Comparison of ENCODE assay signal across 1 cellular context in genomic region chr5:78659714-78660113, GRCh38.
A peak's percentile ranks its signal among the peaks of the same experiment; 100 is the strongest.
TF ChIP-seq lines count a peak whose summit lies in the region.

No MANE protein-coding gene starts in this region.

TF ChIP-seq in K562, 482 proteins besides CTCF, POLR2A, EP300 and RAD21 (continued from another document and continues in another):
- no peak for TF ChIP-seq CHD7 (IDR thresholded peaks at IDR 0.05; ENCODE audit: low read depth, low read length)
- TF ChIP-seq STAT5A (IDR thresholded peaks at IDR 0.05; ENCODE audit: borderline replicate concordance, low read length): no peak
- TF ChIP-seq CAMTA2 (CRISPR knock-in tag; conservative IDR thresholded peaks at IDR 0.05): no peak
- TF ChIP-seq MTF1 (CRISPR knock-in tag; IDR thresholded peaks at IDR 0.05; ENCODE audit: borderline replicate concordance): no peak
- peak; percentile 27; the same call in 1 of the 2 replicates for TF ChIP-seq TAL1 (IDR thresholded peaks at IDR 0.05)
- no peak for TF ChIP-seq GTF2B (IDR thresholded peaks at IDR 0.05; ENCODE audit: extremely low read depth, insufficient read length)
- TF ChIP-seq SMARCE1 (IDR thresholded peaks at IDR 0.05): peak; percentile 78; the same call in 1 of the 2 replicates
- TF ChIP-seq SOX6 (IDR thresholded peaks at IDR 0.05): peak; percentile 98
- no peak for TF ChIP-seq MIER1 (IDR thresholded peaks at IDR 0.05; ENCODE audit: low read depth)
- TF ChIP-seq U2AF2 (optimal IDR thresholded peaks at IDR 0.05; ENCODE audit: low read depth, low read length): no peak
- TF ChIP-seq CREB3L1 (IDR thresholded peaks at IDR 0.05; ENCODE audit: borderline replicate concordance, low read depth): peak; percentile 95
- TF ChIP-seq ZFP36 (IDR thresholded peaks at IDR 0.05; ENCODE audit: low read depth, low read length, partially characterized antibody): peak; percentile 3
- no peak for TF ChIP-seq ZZZ3 (IDR thresholded peaks at IDR 0.05)
- no peak for TF ChIP-seq MECOM (CRISPR knock-in tag; IDR thresholded peaks at IDR 0.05)
- TF ChIP-seq ARNT (IDR thresholded peaks at IDR 0.05): peak in 1 of 2 experiments; percentile 72; a peak in 1 of 4 replicates
- TF ChIP-seq SMARCC2 (IDR thresholded peaks at IDR 0.05; ENCODE audit: low read depth): peak; percentile 67; the same call in 1 of the 2 replicates
- no peak for TF ChIP-seq HNRNPH1 (optimal IDR thresholded peaks at IDR 0.05; ENCODE audit: low read depth, low read length)
- TF ChIP-seq LARP7 (IDR thresholded peaks at IDR 0.05): no peak
- peak; percentile 83 for TF ChIP-seq MAFF (IDR thresholded peaks at IDR 0.05; ENCODE audit: low read length)
- TF ChIP-seq L3MBTL2 (IDR thresholded peaks at IDR 0.05): 0 out of 2 replicates have a peak, but pooled peaks have one; percentile 38
- peak; percentile 18 for TF ChIP-seq SMAD1 (IDR thresholded peaks at IDR 0.05; ENCODE audit: low read depth, low read length, partially characterized antibody)
- TF ChIP-seq PML (IDR thresholded peaks at IDR 0.05; ENCODE audit: low read length): no peak
- TF ChIP-seq MEF2D (tag; conservative IDR thresholded peaks at IDR 0.05; ENCODE audit: low read depth): peak; percentile 97
- TF ChIP-seq RCOR1 (IDR thresholded peaks at IDR 0.05; ENCODE audit: borderline replicate concordance in 1 of 2, low read depth in 2 of 2, low read length in 2 of 2): peak in 1 of 2 experiments; percentile 70; a peak in 2 of 4 replicates
- no peak for TF ChIP-seq ZNF79 (CRISPR knock-in tag; IDR thresholded peaks at IDR 0.05; ENCODE audit: low read depth)
- TF ChIP-seq, protein P1, sequence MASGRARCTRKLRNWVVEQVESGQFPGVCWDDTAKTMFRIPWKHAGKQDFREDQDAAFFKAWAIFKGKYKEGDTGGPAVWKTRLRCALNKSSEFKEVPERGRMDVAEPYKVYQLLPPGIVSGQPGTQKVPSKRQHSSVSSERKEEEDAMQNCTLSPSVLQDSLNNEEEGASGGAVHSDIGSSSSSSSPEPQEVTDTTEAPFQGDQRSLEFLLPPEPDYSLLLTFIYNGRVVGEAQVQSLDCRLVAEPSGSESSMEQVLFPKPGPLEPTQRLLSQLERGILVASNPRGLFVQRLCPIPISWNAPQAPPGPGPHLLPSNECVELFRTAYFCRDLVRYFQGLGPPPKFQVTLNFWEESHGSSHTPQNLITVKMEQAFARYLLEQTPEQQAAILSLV (tag; IDR thresholded peaks at IDR 0.05): no peak
- no peak for TF ChIP-seq CHD4 (IDR thresholded peaks at IDR 0.05; ENCODE audit: insufficient read depth, insufficient replicate concordance, low read depth, low read length, poor library complexity, severe bottlenecking)
- no peak for TF ChIP-seq ARHGAP35 (IDR thresholded peaks at IDR 0.05; ENCODE audit: partially characterized antibody)
- TF ChIP-seq ZNF175 (CRISPR knock-in tag; IDR thresholded peaks at IDR 0.05; ENCODE audit: low read depth): no peak
- TF ChIP-seq MEF2A (IDR thresholded peaks at IDR 0.05; ENCODE audit: control insufficient read depth, low read depth, low read length): peak; percentile 95
- no peak for TF ChIP-seq ILF3 (IDR thresholded peaks at IDR 0.05; ENCODE audit: borderline replicate concordance)
- no peak for TF ChIP-seq NR2C1 (IDR thresholded peaks at IDR 0.05)
- TF ChIP-seq NR2C1 (tag; IDR thresholded peaks at IDR 0.05): 0 out of 2 replicates have a peak, but pooled peaks have one; percentile 17
- no peak for TF ChIP-seq HNRNPLL (IDR thresholded peaks at IDR 0.05; ENCODE audit: low read depth, low read length, poor library complexity, severe bottlenecking)
- no peak for TF ChIP-seq ZNF280A (IDR thresholded peaks at IDR 0.05; ENCODE audit: low read depth, partially characterized antibody)
- TF ChIP-seq, protein P2, sequence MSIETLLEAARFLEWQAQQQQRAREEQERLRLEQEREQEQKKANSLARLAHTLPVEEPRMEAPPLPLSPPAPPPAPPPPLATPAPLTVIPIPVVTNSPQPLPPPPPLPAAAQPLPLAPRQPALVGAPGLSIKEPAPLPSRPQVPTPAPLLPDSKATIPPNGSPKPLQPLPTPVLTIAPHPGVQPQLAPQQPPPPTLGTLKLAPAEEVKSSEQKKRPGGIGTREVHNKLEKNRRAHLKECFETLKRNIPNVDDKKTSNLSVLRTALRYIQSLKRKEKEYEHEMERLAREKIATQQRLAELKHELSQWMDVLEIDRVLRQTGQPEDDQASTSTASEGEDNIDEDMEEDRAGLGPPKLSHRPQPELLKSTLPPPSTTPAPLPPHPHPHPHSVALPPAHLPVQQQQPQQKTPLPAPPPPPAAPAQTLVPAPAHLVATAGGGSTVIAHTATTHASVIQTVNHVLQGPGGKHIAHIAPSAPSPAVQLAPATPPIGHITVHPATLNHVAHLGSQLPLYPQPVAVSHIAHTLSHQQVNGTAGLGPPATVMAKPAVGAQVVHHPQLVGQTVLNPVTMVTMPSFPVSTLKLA (conservative IDR thresholded peaks at IDR 0.05): peak in 1 of 2 experiments; percentile 45; a peak in 1 of 4 replicates
- TF ChIP-seq, protein P3, sequence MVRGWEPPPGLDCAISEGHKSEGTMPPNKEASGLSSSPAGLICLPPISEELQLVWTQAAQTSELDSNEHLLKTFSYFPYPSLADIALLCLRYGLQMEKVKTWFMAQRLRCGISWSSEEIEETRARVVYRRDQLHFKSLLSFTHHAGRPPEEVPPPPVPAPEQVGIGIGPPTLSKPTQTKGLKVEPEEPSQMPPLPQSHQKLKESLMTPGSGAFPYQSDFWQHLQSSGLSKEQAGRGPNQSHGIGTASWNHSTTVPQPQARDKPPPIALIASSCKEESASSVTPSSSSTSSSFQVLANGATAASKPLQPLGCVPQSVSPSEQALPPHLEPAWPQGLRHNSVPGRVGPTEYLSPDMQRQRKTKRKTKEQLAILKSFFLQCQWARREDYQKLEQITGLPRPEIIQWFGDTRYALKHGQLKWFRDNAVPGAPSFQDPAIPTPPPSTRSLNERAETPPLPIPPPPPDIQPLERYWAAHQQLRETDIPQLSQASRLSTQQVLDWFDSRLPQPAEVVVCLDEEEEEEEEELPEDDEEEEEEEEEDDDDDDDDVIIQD (CRISPR knock-in tag; IDR thresholded peaks at IDR 0.05): no peak
- peak; percentile 58 for TF ChIP-seq TCF3 (CRISPR knock-in tag; IDR thresholded peaks at IDR 0.05)
- TF ChIP-seq, protein P4, sequence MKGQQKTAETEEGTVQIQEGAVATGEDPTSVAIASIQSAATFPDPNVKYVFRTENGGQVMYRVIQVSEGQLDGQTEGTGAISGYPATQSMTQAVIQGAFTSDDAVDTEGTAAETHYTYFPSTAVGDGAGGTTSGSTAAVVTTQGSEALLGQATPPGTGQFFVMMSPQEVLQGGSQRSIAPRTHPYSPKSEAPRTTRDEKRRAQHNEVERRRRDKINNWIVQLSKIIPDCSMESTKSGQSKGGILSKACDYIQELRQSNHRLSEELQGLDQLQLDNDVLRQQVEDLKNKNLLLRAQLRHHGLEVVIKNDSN (CRISPR knock-in tag; IDR thresholded peaks at IDR 0.05): no peak
- no peak for TF ChIP-seq GABPB2 (CRISPR knock-in tag; conservative IDR thresholded peaks at IDR 0.05)
